ENCODE assay signal across 1 cellular context in genomic region chr14:53946071-53946403, GRCh38.
TF ChIP-seq lines count a peak whose summit lies in the region.

No MANE protein-coding gene starts in this region.

TF ChIP-seq in H1, 55 proteins besides CTCF, POLR2A, EP300 and RAD21:
- TF ChIP-seq BACH1 (IDR thresholded peaks at IDR 0.05; ENCODE audit: low read length) (no peak), TAF7 (optimal IDR thresholded peaks at IDR 0.05; ENCODE audit: borderline replicate concordance, low read depth, low read length) (no peak)
